In genomic region chrX:1483843-1484637, GRCh38 we compare ENCODE assay signal across 9 cellular contexts. TPM values are rescaled to one million over a fixed set of nuclear protein-coding genes. Genes with fewer than 3 reads are reported as not detected.
DNase-seq lines count a peak whose midpoint lies in the region; ATAC-seq, FAIRE-seq and TF ChIP-seq lines count a peak whose summit lies in the region.
"Had no signal": no experiment of that assay in that cellular context is flagged by ENCODE, and none has a peak within 500 bp of the region (broad histone marks: within the 10 kb centered on the region; RNA-seq: fewer than 3 reads in every experiment).

No MANE protein-coding gene starts in this region.

- no peak for TF ChIP-seq CTCF in right atrium auricular region (IDR thresholded peaks at IDR 0.05)

- H3K9me3 ChIP-seq in right atrium auricular region (peaks cover 0 to 11% of the 10 kb centered on the region in 2 donors), small intestine (ENCODE audit: control insufficient read depth, low read depth) (peaks cover 1% of the 10 kb centered on the region)

- 77 to 80% (median 77%) methylated on average over 15 of the region's 15 CpGs for WGBS in small intestine, 3 donors

- no peaks in the 10 kb centered on the region for H3K27me3 ChIP-seq in right atrium auricular region
- no peaks in the 10 kb centered on the region for H3K27me3 ChIP-seq in small intestine (ENCODE audit: control insufficient read depth in 2 of 2, insufficient read depth in 2 of 2, low read length in 2 of 2)

- peaks cover 74% of the 10 kb centered on the region for H3K36me3 Mint-ChIP-seq in activated CD8-positive, alpha-beta memory T cell treated with anti-CD3 and anti-CD28 coated beads, Interleukin-2, amount 10 ng/mL, durations not matched to agents 7 days and 5 days

- no peak for FAIRE-seq in small intestine (lab: Jason Lieb, UNC)

- intact Hi-C loops in Right ventricle myocardium superior (cut with DNase I) = no loop called here

- no peak overlapping the region for H3K4me3 ChIP-seq in right atrium auricular region
- no peak overlapping the region for H3K4me3 ChIP-seq in small intestine (ENCODE audit: low read depth in 1 of 2, low read length in 2 of 2)

- ATAC-seq in Right ventricle myocardium superior (ENCODE audit: poor library complexity) (no peak), HG02981 (IDR thresholded peaks at IDR 0.05; ENCODE audit: unreplicated experiment) (peak; percentile 42)
- no peak for ATAC-seq in activated CD8-positive, alpha-beta memory T cell treated with anti-CD3 and anti-CD28 coated beads, Interleukin-2, amount 10 ng/mL, durations not matched to agents 7 days and 5 days
- ATAC-seq: right cardiac atrium had no signal

- CTCF ChIA-PET in activated CD8-positive, alpha-beta memory T cell treated with anti-CD3 and anti-CD28 coated beads, Interleukin-2, amount 10 ng/mL, durations not matched to agents 7 days and 5 days (lab: Charles Lee) = no interaction called here

- no peak overlapping the region for H3K4me3 Mint-ChIP-seq in activated CD8-positive, alpha-beta memory T cell treated with anti-CD3 and anti-CD28 coated beads, Interleukin-2, amount 10 ng/mL, durations not matched to agents 7 days and 5 days

- no peaks in the 10 kb centered on the region for H3K27me3 Mint-ChIP-seq in activated CD8-positive, alpha-beta memory T cell treated with anti-CD3 and anti-CD28 coated beads, Interleukin-2, amount 10 ng/mL, durations not matched to agents 7 days and 5 days

- peak; percentile 30 for DNase-seq in right atrium auricular region (ENCODE audit: low spot score)
- no peak for DNase-seq in Right ventricle myocardium superior
- DNase-seq in activated CD8-positive, alpha-beta memory T cell treated with anti-CD3 and anti-CD28 coated beads, Interleukin-2, amount 10 ng/mL, durations not matched to agents 7 days and 5 days = peak; percentile 40
- no peak for DNase-seq in NCI-H82 (lab: John Stamatoyannopoulos, UW)
- no peak for DNase-seq in NCI-H1048 (lab: John Stamatoyannopoulos, UW)
- no peak for DNase-seq in NCI-H526 treated with DMSO at 0.1 percent for 48 hours (lab: John Stamatoyannopoulos, UW)
- DNase-seq in small intestine = no peak
- DNase-seq: right cardiac atrium had no signal

- peaks cover 77% of the 10 kb centered on the region for H3K4me1 Mint-ChIP-seq in activated CD8-positive, alpha-beta memory T cell treated with anti-CD3 and anti-CD28 coated beads, Interleukin-2, amount 10 ng/mL, durations not matched to agents 7 days and 5 days

- H3K27ac ChIP-seq in right atrium auricular region (no peak overlapping the region), small intestine (ENCODE audit: low read depth in 1 of 2, low read length in 1 of 2) (peak overlapping the region in 1 of 2 donors; percentile 39)

- H3K27ac Mint-ChIP-seq in activated CD8-positive, alpha-beta memory T cell treated with anti-CD3 and anti-CD28 coated beads, Interleukin-2, amount 10 ng/mL, durations not matched to agents 7 days and 5 days = peak overlapping the region; percentile 92

- H3K9me3 Mint-ChIP-seq in activated CD8-positive, alpha-beta memory T cell treated with anti-CD3 and anti-CD28 coated beads, Interleukin-2, amount 10 ng/mL, durations not matched to agents 7 days and 5 days (ENCODE audit: low read depth) = peaks cover 10% of the 10 kb centered on the region

- peaks cover 0 to 5% of the 10 kb centered on the region in 2 donors for H3K4me1 ChIP-seq in right atrium auricular region
- no peaks in the 10 kb centered on the region for H3K4me1 ChIP-seq in small intestine (ENCODE audit: control insufficient read depth in 2 of 2, insufficient read depth in 1 of 2, low read depth in 1 of 2, low read length in 1 of 2)

- H3K36me3 ChIP-seq in right atrium auricular region (no peaks in the 10 kb centered on the region), small intestine (ENCODE audit: control insufficient read depth in 2 of 2, insufficient read depth in 2 of 2, low read length in 2 of 2) (no peaks in the 10 kb centered on the region)

RNA-seq across cellular contexts. Expression of gene ASMTL, which starts 31.3 kb away (rescaled TPM):
- total RNA-seq in right atrium auricular region = 10 to 100 TPM; 20.1 to 31.9 TPM
- total RNA-seq in Right ventricle myocardium superior = 31.8 TPM
- 10 to 100 TPM; 39.9 to 44.7 TPM for total RNA-seq in activated CD8-positive, alpha-beta memory T cell treated with anti-CD3 and anti-CD28 coated beads, Interleukin-2, amount 10 ng/mL, durations not matched to agents 7 days and 5 days
- polyA plus RNA-seq in small intestine = 10 to 100 TPM; 10.1 to 22.1 (median 12.4) TPM

RNA-seq across cellular contexts. Expression of gene P2RY8, which starts 52.9 kb away (rescaled TPM):
- total RNA-seq in right atrium auricular region (1 to 10 TPM in 1 of 2 donors, under 1 TPM in 1; 0.93 to 1.3 TPM), Right ventricle myocardium superior (1.6 TPM)
- total RNA-seq in activated CD8-positive, alpha-beta memory T cell treated with anti-CD3 and anti-CD28 coated beads, Interleukin-2, amount 10 ng/mL, durations not matched to agents 7 days and 5 days = 100 to 1,000 TPM in 1 of 2 experiments, 10 to 100 TPM in 1; 82.4 to 109 TPM
- polyA plus RNA-seq in small intestine = 1 to 10 TPM in 1 of 3 donors, under 1 TPM in 2; 0.22 to 2.1 (median 0.81) TPM

Comparison
In these comparisons a context has a peak if more than half of its experiments do, and no peak if none do; other contexts are left out.
1. DNase-seq: peak in right atrium auricular region (single experiment) and activated CD8-positive, alpha-beta memory T cell treated with anti-CD3 and anti-CD28 coated beads, Interleukin-2, amount 10 ng/mL, durations not matched to agents 7 days and 5 days (single experiment); none in Right ventricle myocardium superior (single experiment), NCI-H82 (single experiment), NCI-H1048 (single experiment), NCI-H526 treated with DMSO at 0.1 percent for 48 hours (single experiment) and small intestine (single experiment).
2. RNA of gene P2RY8, which starts 52.9 kb away (total RNA-seq): 82.4 to 109 TPM in activated CD8-positive, alpha-beta memory T cell treated with anti-CD3 and anti-CD28 coated beads, Interleukin-2, amount 10 ng/mL, durations not matched to agents 7 days and 5 days; 1.6 TPM in Right ventricle myocardium superior (single experiment) and 0.93 to 1.3 TPM in right atrium auricular region; every median in the first group is over 10 times any median in the second.